In the genomic region with DNA sequence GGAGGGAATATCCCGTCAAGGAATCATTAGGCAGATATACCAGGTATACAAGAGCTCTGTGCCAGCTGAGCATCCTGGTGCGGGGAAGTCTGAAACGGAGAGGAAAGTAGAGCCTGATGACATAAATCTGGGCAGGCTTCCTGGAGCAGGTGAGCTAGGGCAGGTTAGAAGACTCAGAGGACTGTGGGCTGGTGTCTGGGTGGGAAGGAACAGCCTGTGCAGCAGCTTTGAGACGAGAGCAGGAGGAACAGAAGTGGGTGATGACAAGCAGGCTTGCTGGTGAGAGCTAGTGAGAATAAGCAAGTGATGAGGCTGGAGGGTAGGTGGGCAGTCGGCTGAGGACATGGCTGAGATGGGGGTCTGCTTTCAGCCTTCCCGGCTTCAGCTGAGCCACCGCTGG, we compare ENCODE assay signal across 33 cellular contexts. TPM values are rescaled to one million over a fixed set of nuclear protein-coding genes. Genes with fewer than 3 reads are reported as not detected.
DNase-seq lines count a peak whose midpoint lies in the region; ATAC-seq, FAIRE-seq and TF ChIP-seq lines count a peak whose summit lies in the region.
"Had no signal": no experiment of that assay in that cellular context is flagged by ENCODE, and none has a peak within 500 bp of the region (broad histone marks: within the 10 kb centered on the region; RNA-seq: fewer than 3 reads in every experiment).

No MANE protein-coding gene starts in this region.

- POLR2A ChIA-PET in activated CD4-positive, alpha-beta T cell treated with anti-CD3 and anti-CD28 coated beads, Interleukin-2, amount 10 ng/mL, durations not matched to agents 7 days and 5 days (lab: Charles Lee) = no interaction called here
- POLR2A ChIA-PET in K562 (lab: Yijun Ruan, JAX) = interaction anchor here (0.9 to 4.8 kb wide), 3 partner anchors 9 to 16 kb away, joined by 3 to 36 read pairs (median 5); no protein-coding TSS in a partner anchor
- POLR2A ChIA-PET in naive thymus-derived CD8-positive, alpha-beta T cell (lab: Charles Lee) = no interaction called here

- TF ChIP-seq CTCF in K562 (IDR thresholded peaks at IDR 0.05 in 2 of 3, conservative IDR thresholded peaks at IDR 0.05 in 1 of 3; ENCODE audit: insufficient read depth in 2 of 3, low read depth in 1 of 3, low read length in 3 of 3) = no peak
- TF ChIP-seq CTCF in thyroid gland (IDR thresholded peaks at IDR 0.05) = no peak
- TF ChIP-seq CTCF in mucosa of descending colon (IDR thresholded peaks at IDR 0.05) = no peak

- H3K4me1 ChIP-seq in K562 (replicated peaks in 1 of 2; ENCODE audit: control insufficient read depth in 2 of 2, insufficient read depth in 2 of 2, low read length in 2 of 2) (peaks cover 33 to 63% of the 10 kb centered on the region in 2 experiments), thyroid gland (peaks cover 35 to 49% of the 10 kb centered on the region in 2 donors), mucosa of descending colon (ENCODE audit: low read depth) (no peaks in the 10 kb centered on the region)
- H3K4me1 ChIP-seq: pancreas had no signal

- peak overlapping the region; percentile 31 for H3K27ac Mint-ChIP-seq in activated CD4-positive, alpha-beta T cell treated with anti-CD3 and anti-CD28 coated beads, Interleukin-2, amount 10 ng/mL, durations not matched to agents 7 days and 5 days
- peak overlapping the region in 2 of 10 donors; percentile 54 to 64 for H3K27ac Mint-ChIP-seq in naive thymus-derived CD8-positive, alpha-beta T cell
- H3K27ac Mint-ChIP-seq: activated CD4-positive, alpha-beta T cell treated with anti-CD3 and anti-CD28 coated beads, Interleukin-2, amount 10 ng/mL, durations not matched to agents 24 days and 14 days; activated T-helper 1 cell treated with anti-CD3 and anti-CD28 coated beads, Interleukin-12 subunit alpha, Interleukin-12 subunit beta, Interleukin-2, Interleukin-4 antibody, amounts not matched to agents 30 ng/mL and 10 ng/mL and 1 ng/mL, durations not matched to agents 14 hours and 24 hours and 36 hours; GM23338 had no signal

- in situ Hi-C loops in K562 (cut with MboI) = no loop called here

- peaks cover 17% of the 10 kb centered on the region; the same call in 2 of the 3 replicates for H3K36me3 ChIP-seq in K562 (ENCODE audit: control insufficient read depth, insufficient read depth, low read length)
- H3K36me3 ChIP-seq in thyroid gland = peaks cover 4 to 7% of the 10 kb centered on the region in 2 donors
- no peaks in the 10 kb centered on the region for H3K36me3 ChIP-seq in mucosa of descending colon (ENCODE audit: low read depth)
- H3K36me3 ChIP-seq: heart left ventricle, MG63, pancreas, Peyer's patch had no signal

- peaks cover 27% of the 10 kb centered on the region for H3K79me2 ChIP-seq in K562 (ENCODE audit: control insufficient read depth, insufficient read depth, low read length)

- no peaks in the 10 kb centered on the region for H3K9me3 ChIP-seq in K562 (replicated peaks; ENCODE audit: control insufficient read depth, insufficient read depth, low read depth, low read length)
- H3K9me3 ChIP-seq in thyroid gland = no peaks in the 10 kb centered on the region
- no peaks in the 10 kb centered on the region for H3K9me3 ChIP-seq in mucosa of descending colon
- H3K9me3 ChIP-seq: heart left ventricle, MG63, pancreas, Peyer's patch, tibial artery had no signal

- peaks cover 4% of the 10 kb centered on the region for H3K9me1 ChIP-seq in K562 (ENCODE audit: control insufficient read depth, insufficient read depth, low read length)

- intact Hi-C loops in K562 (cut with micrococcal nuclease) (no loop called here), thyroid gland (cut with DNase I) (loop anchor here (10.0 kb wide), 1 partner anchor 229 kb away; a partner anchor contains a TSS), mucosa of descending colon (cut with DNase I, micrococcal nuclease) (no loop called here)

- H3K4me2 ChIP-seq in K562 (ENCODE audit: insufficient read depth, low read length) = no peak overlapping the region

- no peaks in the 10 kb centered on the region for H4K20me1 ChIP-seq in K562 (replicated peaks; ENCODE audit: control insufficient read depth, insufficient read depth, low read length)

- peaks cover 2% of the 10 kb centered on the region for H3K4me1 Mint-ChIP-seq in activated CD4-positive, alpha-beta T cell treated with anti-CD3 and anti-CD28 coated beads, Interleukin-2, amount 10 ng/mL, durations not matched to agents 7 days and 5 days
- H3K4me1 Mint-ChIP-seq in naive thymus-derived CD8-positive, alpha-beta T cell = peaks cover 11 to 36% (median 26%) of the 10 kb centered on the region in 4 donors
- H3K4me1 Mint-ChIP-seq: activated CD4-positive, alpha-beta T cell treated with anti-CD3 and anti-CD28 coated beads, Interleukin-2, amount 10 ng/mL, durations not matched to agents 24 days and 14 days had no signal

- TF ChIP-seq POLR2A in K562 (conservative IDR thresholded peaks at IDR 0.05) (no peak), thyroid gland (IDR thresholded peaks at IDR 0.05) (no peak)

- FAIRE-seq in K562 (lab: Jason Lieb, UNC) = no peak
- FAIRE-seq: A204.1, pancreas had no signal

- H3K9ac ChIP-seq in K562 (ENCODE audit: insufficient read depth in 1 of 2, low read depth in 2 of 2, low read length in 2 of 2) = peak overlapping the region in 1 of 2 experiments; percentile 89; a peak in 2 of 4 replicates

- CTCF ChIA-PET in activated CD4-positive, alpha-beta T cell treated with anti-CD3 and anti-CD28 coated beads, Interleukin-2, amount 10 ng/mL, durations not matched to agents 7 days and 5 days (lab: Charles Lee) = interaction anchor here (1.4 to 2.9 kb wide), 4 partner anchors 16 to 276 kb away, joined by 4 to 13 read pairs (median 7); no protein-coding TSS in a partner anchor
- CTCF ChIA-PET in K562 (lab: Yijun Ruan, JAX; ENCODE audit: low intra/inter-chr PET ratio) = interaction anchor here (0.6 kb wide), 1 partner anchor 394 kb away, joined by 3 read pairs; no protein-coding TSS in a partner anchor

- H3K36me3 Mint-ChIP-seq in activated CD4-positive, alpha-beta T cell treated with anti-CD3 and anti-CD28 coated beads, Interleukin-2, amount 10 ng/mL, durations not matched to agents 7 days and 5 days (ENCODE audit: low read depth) = no peaks in the 10 kb centered on the region
- no peaks in the 10 kb centered on the region for H3K36me3 Mint-ChIP-seq in naive thymus-derived CD8-positive, alpha-beta T cell

- H3K27me3 Mint-ChIP-seq in activated CD4-positive, alpha-beta T cell treated with anti-CD3 and anti-CD28 coated beads, Interleukin-2, amount 10 ng/mL, durations not matched to agents 7 days and 5 days = no peaks in the 10 kb centered on the region
- no peaks in the 10 kb centered on the region for H3K27me3 Mint-ChIP-seq in naive thymus-derived CD8-positive, alpha-beta T cell

- H3K27me3 ChIP-seq in K562 (ENCODE audit: control insufficient read depth in 2 of 2, insufficient read depth in 2 of 2, low read length in 2 of 2) (no peaks in the 10 kb centered on the region), layer of hippocampus (ENCODE audit: control insufficient read depth, insufficient read depth, low read length) (no peaks in the 10 kb centered on the region), thyroid gland (no peaks in the 10 kb centered on the region)
- H3K27me3 ChIP-seq: heart left ventricle, pancreas, Peyer's patch, tibial artery had no signal

- ATAC-seq in K562 (no peak), mucosa of descending colon (no peak)
- no peak for ATAC-seq in naive thymus-derived CD8-positive, alpha-beta T cell
- ATAC-seq: heart left ventricle, pancreas, right cardiac atrium had no signal

- no peak for TF ChIP-seq RAD21 in K562 (CRISPR knock-in tag; conservative IDR thresholded peaks at IDR 0.05 in 1 of 2, IDR thresholded peaks at IDR 0.05 in 1 of 2)

- no peak overlapping the region for H3K27ac ChIP-seq in K562 (ENCODE audit: extremely low read depth, low read depth, low read length)
- peak overlapping the region; percentile 95 for H3K27ac ChIP-seq in layer of hippocampus (ENCODE audit: low read depth, low read length)
- H3K27ac ChIP-seq in thyroid gland = peak overlapping the region in 2 of 3 donors; percentile 92 to 99
- H3K27ac ChIP-seq: heart left ventricle, pancreas, Peyer's patch, SK-N-MC, tibial artery had no signal

- WGBS in K562 (ENCODE audit: insufficient coverage, low coverage, missing lambda C conversion rate) = 79% methylated on average over 7 of the region's 7 CpGs
- WGBS in thyroid gland, 2 donors = 82 to 91% methylated on average over 7 of the region's 7 CpGs

- no peak overlapping the region for H3K4me3 ChIP-seq in K562
- H3K4me3 ChIP-seq in thyroid gland (replicated peaks in 1 of 3) = no peak overlapping the region
- H3K4me3 ChIP-seq in mucosa of descending colon = no peak overlapping the region
- H3K4me3 ChIP-seq: GM23338, heart left ventricle, MG63, pancreas, Peyer's patch, SK-N-MC, tibial artery had no signal

- DNase-seq in activated CD4-positive, alpha-beta T cell treated with anti-CD3 and anti-CD28 coated beads, Interleukin-2, amount 10 ng/mL, durations not matched to agents 7 days and 5 days = no peak
- DNase-seq in activated CD4-positive, alpha-beta T cell treated with anti-CD3 and anti-CD28 coated beads for 4 hours = no peak
- DNase-seq in K562 (ENCODE audit: extremely low read depth in 1 of 4, low spot score in 3 of 4) = no peak
- no peak for DNase-seq in thyroid gland
- no peak for DNase-seq in naive thymus-derived CD8-positive, alpha-beta T cell
- DNase-seq in NCI-H748 treated with DMSO at 0.1 percent for 48 hours (lab: John Stamatoyannopoulos, UW) = no peak
- no peak for DNase-seq in mucosa of descending colon
- DNase-seq: activated CD4-positive, alpha-beta T cell treated with anti-CD3 and anti-CD28 coated beads, Interleukin-2, amount 10 ng/mL, durations not matched to agents 24 days and 14 days; activated naive CD4-positive, alpha-beta T cell treated with anti-CD3 and anti-CD28 coated beads, Interleukin-2, amount 50 U/mL, for 16 hours; AML-193; central memory CD4-positive, alpha-beta T cell; DMS79; KBM-7; MG63; NCI-H510A; pancreas; Peyer's patch; stimulated activated CD4-positive, alpha-beta T cell treated with anti-CD3 and anti-CD28 coated beads, Interleukin-4, amount 100 ng/mL, for 1 hour; stimulated activated naive CD4-positive, alpha-beta T cell treated with Interleukin-2 at 50 U/mL for 16 hours; tibial artery had no signal

- no peak overlapping the region for H2AFZ ChIP-seq in K562 (ENCODE audit: low read depth, low read length)
- H2AFZ ChIP-seq: GM23338 had no signal

- BruUV-seq in K562 (replicated peaks; lab: Mats Ljungman, UMichigan) = no TSS peak

- TF ChIP-seq EP300 in K562 (IDR thresholded peaks at IDR 0.05; ENCODE audit: low read length) = no peak

- H3K4me3 Mint-ChIP-seq in activated CD4-positive, alpha-beta T cell treated with anti-CD3 and anti-CD28 coated beads, Interleukin-2, amount 10 ng/mL, durations not matched to agents 7 days and 5 days = no peak overlapping the region
- H3K4me3 Mint-ChIP-seq in naive thymus-derived CD8-positive, alpha-beta T cell = no peak overlapping the region
- H3K4me3 Mint-ChIP-seq: activated CD4-positive, alpha-beta T cell treated with anti-CD3 and anti-CD28 coated beads, Interleukin-2, amount 10 ng/mL, durations not matched to agents 24 days and 14 days; activated T-helper 1 cell treated with anti-CD3 and anti-CD28 coated beads, Interleukin-12 subunit alpha, Interleukin-12 subunit beta, Interleukin-2, Interleukin-4 antibody, amounts not matched to agents 30 ng/mL and 10 ng/mL and 1 ng/mL, durations not matched to agents 14 hours and 24 hours and 36 hours had no signal

- H3K9me3 Mint-ChIP-seq in activated CD4-positive, alpha-beta T cell treated with anti-CD3 and anti-CD28 coated beads, Interleukin-2, amount 10 ng/mL, durations not matched to agents 7 days and 5 days = no peaks in the 10 kb centered on the region
- H3K9me3 Mint-ChIP-seq in naive thymus-derived CD8-positive, alpha-beta T cell = no peaks in the 10 kb centered on the region
- H3K9me3 Mint-ChIP-seq: activated CD4-positive, alpha-beta T cell treated with anti-CD3 and anti-CD28 coated beads, Interleukin-2, amount 10 ng/mL, durations not matched to agents 24 days and 14 days; activated T-helper 1 cell treated with anti-CD3 and anti-CD28 coated beads, Interleukin-12 subunit alpha, Interleukin-12 subunit beta, Interleukin-2, Interleukin-4 antibody, amounts not matched to agents 30 ng/mL and 10 ng/mL and 1 ng/mL, durations not matched to agents 14 hours and 24 hours and 36 hours had no signal

RNA-seq across cellular contexts. Expression of a gene that starts 6.7 kb away (rescaled TPM):
- 1 to 10 TPM; 5.2 to 5.3 TPM for total RNA-seq in activated CD4-positive, alpha-beta T cell treated with anti-CD3 and anti-CD28 coated beads, Interleukin-2, amount 10 ng/mL, durations not matched to agents 7 days and 5 days
- total RNA-seq in K562 (2011; cell fraction: chromatin; rRNA removed; ENCODE audit: low replicate concordance) = 44.8 and 129 TPM in 2 replicates
- 69.9 and 80.7 TPM in 2 replicates for total RNA-seq in K562 (2011; cell fraction: nucleolus; rRNA removed)
- 57.7 and 69.2 TPM in 2 replicates for total RNA-seq in K562 (2011; cell fraction: nucleoplasm; rRNA removed)
- total RNA-seq in K562 (2014; rRNA removed) = 4.1 and 5.9 TPM in 2 replicates
- total RNA-seq in K562 (2014; rRNA removed; fragmentation: Illumina TruSeq; extraction: Trizol) = 2.7 and 3.0 TPM in 2 replicates
- total RNA-seq in K562 (2015; rRNA removed; fragmentation: Illumina TruSeq; extraction: Trizol) = 4.2 and 5.0 TPM in 2 replicates
- total RNA-seq in K562 (2021) = 19.1 and 21.9 TPM in 2 replicates
- polyA plus RNA-seq in K562 (2011; rRNA removed) = 7.2 and 8.2 TPM in 2 replicates
- 8.3 and 12.6 TPM in 2 replicates for polyA plus RNA-seq in K562 (2011; cell fraction: cytosol; rRNA removed)
- polyA plus RNA-seq in K562 (2011; cell fraction: nucleus; rRNA removed) = 38.5 and 63.5 TPM in 2 replicates
- 15.6 and 17.8 TPM in 2 replicates for polyA plus RNA-seq in K562 (2012)
- polyA plus RNA-seq in K562 (2014; fragmentation: Illumina TruSeq; extraction: Trizol) = 14.1 and 15.3 TPM in 2 replicates
- under 1 TPM; 0.31 to 0.86 TPM for polyA plus RNA-seq in K562 (2014; fragmentation: Nextera tagmentation; extraction: Ambion mirVana)
- polyA plus RNA-seq in K562 (2014; rRNA removed) = 9.0 and 10.2 TPM in 2 replicates
- polyA minus RNA-seq in K562 (2011; rRNA and poly(A)+ RNA removed) = 14.3 and 24.2 TPM in 2 replicates
- 23.8 and 25.3 TPM in 2 replicates for polyA minus RNA-seq in K562 (2011; cell fraction: cytosol; rRNA and poly(A)+ RNA removed)
- polyA minus RNA-seq in K562 (2011; cell fraction: nucleus; rRNA and poly(A)+ RNA removed) = 31.9 and 33.1 TPM in 2 replicates
- 10 to 100 TPM; 23.5 to 54.9 (median 47.6) TPM for total RNA-seq in thyroid gland
- total RNA-seq in naive thymus-derived CD8-positive, alpha-beta T cell = 1 to 10 TPM; 5.4 to 6.8 TPM
- polyA plus RNA-seq in naive thymus-derived CD8-positive, alpha-beta T cell = under 1 TPM; 0.20 to 0.94 (median 0.30) TPM
- total RNA-seq in mucosa of descending colon = 10 to 100 TPM in 1 of 3 donors, 1 to 10 TPM in 2; 2.8 to 14.7 (median 3.2) TPM

RNA-seq across cellular contexts. Expression of a gene that starts 26.9 kb away (rescaled TPM):
- total RNA-seq in activated CD4-positive, alpha-beta T cell treated with anti-CD3 and anti-CD28 coated beads, Interleukin-2, amount 10 ng/mL, durations not matched to agents 7 days and 5 days = 10 to 100 TPM; 32.7 to 34.5 TPM
- total RNA-seq in K562 (2011; cell fraction: chromatin; rRNA removed; ENCODE audit: low replicate concordance) = 69.7 and 109 TPM in 2 replicates
- total RNA-seq in K562 (2011; cell fraction: nucleolus; rRNA removed) = 85.4 and 86.3 TPM in 2 replicates
- total RNA-seq in K562 (2011; cell fraction: nucleoplasm; rRNA removed) = 66.2 and 83.3 TPM in 2 replicates
- total RNA-seq in K562 (2014; rRNA removed) (52.2 and 64.0 TPM in 2 replicates), K562 (2014; rRNA removed; fragmentation: Illumina TruSeq; extraction: Trizol) (27.9 and 28.7 TPM in 2 replicates), K562 (2015; rRNA removed; fragmentation: Illumina TruSeq; extraction: Trizol) (34.7 and 37.0 TPM in 2 replicates), K562 (2021) (51.8 and 55.4 TPM in 2 replicates), thyroid gland (1 to 10 TPM; 1.0 to 4.0 (median 2.2) TPM), mucosa of descending colon (1 to 10 TPM; 3.4 to 9.0 (median 4.2) TPM)
- polyA plus RNA-seq in K562 (2011; rRNA removed) (39.3 and 59.5 TPM in 2 replicates), K562 (2014; fragmentation: Illumina TruSeq; extraction: Trizol) (41.8 and 49.7 TPM in 2 replicates), K562 (2014; fragmentation: Nextera tagmentation; extraction: Ambion mirVana) (1 to 10 TPM; 6.5 to 7.9 TPM), K562 (2014; rRNA removed) (56.1 and 65.2 TPM in 2 replicates)
- 40.2 and 44.2 TPM in 2 replicates for polyA plus RNA-seq in K562 (2011; cell fraction: cytosol; rRNA removed)
- 225 and 272 TPM in 2 replicates for polyA plus RNA-seq in K562 (2011; cell fraction: nucleus; rRNA removed)
- polyA plus RNA-seq in K562 (2012) = 43.7 and 45.1 TPM in 2 replicates
- polyA minus RNA-seq in K562 (2011; rRNA and poly(A)+ RNA removed) = 16.7 and 17.2 TPM in 2 replicates
- 15.9 and 17.8 TPM in 2 replicates for polyA minus RNA-seq in K562 (2011; cell fraction: cytosol; rRNA and poly(A)+ RNA removed)
- 23.6 and 43.5 TPM in 2 replicates for polyA minus RNA-seq in K562 (2011; cell fraction: nucleus; rRNA and poly(A)+ RNA removed)
- under 1 TPM in 1 of 2 experiments, not detected in 1; 0.31 TPM for total RNA-seq in naive thymus-derived CD8-positive, alpha-beta T cell
- polyA plus RNA-seq in naive thymus-derived CD8-positive, alpha-beta T cell = under 1 TPM in 1 of 3 donors, not detected in 2; 0.89 TPM

RNA-seq across cellular contexts. Expression of a gene that starts 42.4 kb away (rescaled TPM):
- 100 to 1,000 TPM; 138 to 140 TPM for total RNA-seq in activated CD4-positive, alpha-beta T cell treated with anti-CD3 and anti-CD28 coated beads, Interleukin-2, amount 10 ng/mL, durations not matched to agents 7 days and 5 days
- 340 and 395 TPM in 2 replicates for total RNA-seq in K562 (2011; cell fraction: chromatin; rRNA removed; ENCODE audit: low replicate concordance)
- 195 and 209 TPM in 2 replicates for total RNA-seq in K562 (2011; cell fraction: nucleolus; rRNA removed)
- total RNA-seq in K562 (2011; cell fraction: nucleoplasm; rRNA removed) = 265 and 293 TPM in 2 replicates
- total RNA-seq in K562 (2014; rRNA removed) (254 and 257 TPM in 2 replicates), K562 (2014; rRNA removed; fragmentation: Illumina TruSeq; extraction: Trizol) (273 and 284 TPM in 2 replicates), K562 (2015; rRNA removed; fragmentation: Illumina TruSeq; extraction: Trizol) (211 and 221 TPM in 2 replicates), K562 (2021) (232 and 246 TPM in 2 replicates), thyroid gland (100 to 1,000 TPM; 164 to 264 (median 200) TPM), mucosa of descending colon (100 to 1,000 TPM; 124 to 143 (median 125) TPM)
- polyA plus RNA-seq in K562 (2011; rRNA removed) (221 and 230 TPM in 2 replicates), K562 (2014; fragmentation: Illumina TruSeq; extraction: Trizol) (293 and 317 TPM in 2 replicates), K562 (2014; fragmentation: Nextera tagmentation; extraction: Ambion mirVana) (100 to 1,000 TPM; 336 to 623 TPM), K562 (2014; rRNA removed) (235 and 240 TPM in 2 replicates)
- 149 and 217 TPM in 2 replicates for polyA plus RNA-seq in K562 (2011; cell fraction: cytosol; rRNA removed)
- 232 and 336 TPM in 2 replicates for polyA plus RNA-seq in K562 (2011; cell fraction: nucleus; rRNA removed)
- 195 and 518 TPM in 2 replicates for polyA plus RNA-seq in K562 (2012)
- polyA minus RNA-seq in K562 (2011; rRNA and poly(A)+ RNA removed) = 227 and 242 TPM in 2 replicates
- 87.5 and 101 TPM in 2 replicates for polyA minus RNA-seq in K562 (2011; cell fraction: cytosol; rRNA and poly(A)+ RNA removed)
- polyA minus RNA-seq in K562 (2011; cell fraction: nucleus; rRNA and poly(A)+ RNA removed) = 92.1 and 168 TPM in 2 replicates
- total RNA-seq in naive thymus-derived CD8-positive, alpha-beta T cell = 100 to 1,000 TPM; 205 to 211 TPM
- 100 to 1,000 TPM; 117 to 154 (median 127) TPM for polyA plus RNA-seq in naive thymus-derived CD8-positive, alpha-beta T cell

RNA-seq across cellular contexts. Expression of a gene that starts 50.7 kb away (rescaled TPM):
- total RNA-seq in activated CD4-positive, alpha-beta T cell treated with anti-CD3 and anti-CD28 coated beads, Interleukin-2, amount 10 ng/mL, durations not matched to agents 7 days and 5 days = not detected
- total RNA-seq in K562 (2011; cell fraction: chromatin; rRNA removed; ENCODE audit: low replicate concordance) = 1.2 and 1.7 TPM in 2 replicates
- 1.2 TPM in 2 replicates for total RNA-seq in K562 (2011; cell fraction: nucleolus; rRNA removed)
- 1.5 TPM in 1 of 2 replicates, not detected in the other for total RNA-seq in K562 (2011; cell fraction: nucleoplasm; rRNA removed)
- total RNA-seq in K562 (2014; rRNA removed) (0.49 and 0.50 TPM in 2 replicates), K562 (2014; rRNA removed; fragmentation: Illumina TruSeq; extraction: Trizol) (0.33 and 0.57 TPM in 2 replicates), K562 (2015; rRNA removed; fragmentation: Illumina TruSeq; extraction: Trizol) (0.15 and 0.22 TPM in 2 replicates), K562 (2021) (0.34 and 0.66 TPM in 2 replicates), thyroid gland (not detected), mucosa of descending colon (not detected)
- polyA plus RNA-seq in K562 (2011; rRNA removed) (0.60 and 1.9 TPM in 2 replicates), K562 (2014; fragmentation: Illumina TruSeq; extraction: Trizol) (0.22 and 0.36 TPM in 2 replicates), K562 (2014; fragmentation: Nextera tagmentation; extraction: Ambion mirVana) (under 1 TPM; 0.20 TPM), K562 (2014; rRNA removed) (0.08 and 0.45 TPM in 2 replicates)
- polyA plus RNA-seq in K562 (2011; cell fraction: cytosol; rRNA removed) = 0.52 and 2.6 TPM in 2 replicates
- polyA plus RNA-seq in K562 (2011; cell fraction: nucleus; rRNA removed) = 0.73 and 4.1 TPM in 2 replicates
- 0.08 and 0.36 TPM in 2 replicates for polyA plus RNA-seq in K562 (2012)
- polyA minus RNA-seq in K562 (2011; rRNA and poly(A)+ RNA removed) = 0.42 and 0.74 TPM in 2 replicates
- polyA minus RNA-seq in K562 (2011; cell fraction: cytosol; rRNA and poly(A)+ RNA removed) = 0.57 TPM in 1 of 2 replicates, not detected in the other
- polyA minus RNA-seq in K562 (2011; cell fraction: nucleus; rRNA and poly(A)+ RNA removed) = 0.56 and 0.67 TPM in 2 replicates
- total RNA-seq in naive thymus-derived CD8-positive, alpha-beta T cell = not detected
- polyA plus RNA-seq in naive thymus-derived CD8-positive, alpha-beta T cell = not detected
- total RNA-seq: activated CD4-positive, alpha-beta T cell treated with anti-CD3 and anti-CD28 coated beads, Interleukin-2, amount 10 ng/mL, durations not matched to agents 24 days and 14 days; activated T-helper 1 cell treated with anti-CD3 and anti-CD28 coated beads, Interleukin-12 subunit alpha, Interleukin-12 subunit beta, Interleukin-2, Interleukin-4 antibody, amounts not matched to agents 30 ng/mL and 10 ng/mL and 1 ng/mL, durations not matched to agents 14 hours and 24 hours and 36 hours; aorta; dermis microvascular lymphatic vessel endothelial cell; GM23338; HT-29; lung microvascular endothelial cell; myocyte; Peyer's patch; T-helper 2 cell treated with Interferon-gamma antibody and Interleukin-4, amounts not matched to agents 100 ng/mL and 5 ng/mL, for 36 hours had no signal
- polyA plus RNA-seq: aorta, GM23338 had no signal
